8 cellular contexts compared by ENCODE assay signal in the genomic region with DNA sequence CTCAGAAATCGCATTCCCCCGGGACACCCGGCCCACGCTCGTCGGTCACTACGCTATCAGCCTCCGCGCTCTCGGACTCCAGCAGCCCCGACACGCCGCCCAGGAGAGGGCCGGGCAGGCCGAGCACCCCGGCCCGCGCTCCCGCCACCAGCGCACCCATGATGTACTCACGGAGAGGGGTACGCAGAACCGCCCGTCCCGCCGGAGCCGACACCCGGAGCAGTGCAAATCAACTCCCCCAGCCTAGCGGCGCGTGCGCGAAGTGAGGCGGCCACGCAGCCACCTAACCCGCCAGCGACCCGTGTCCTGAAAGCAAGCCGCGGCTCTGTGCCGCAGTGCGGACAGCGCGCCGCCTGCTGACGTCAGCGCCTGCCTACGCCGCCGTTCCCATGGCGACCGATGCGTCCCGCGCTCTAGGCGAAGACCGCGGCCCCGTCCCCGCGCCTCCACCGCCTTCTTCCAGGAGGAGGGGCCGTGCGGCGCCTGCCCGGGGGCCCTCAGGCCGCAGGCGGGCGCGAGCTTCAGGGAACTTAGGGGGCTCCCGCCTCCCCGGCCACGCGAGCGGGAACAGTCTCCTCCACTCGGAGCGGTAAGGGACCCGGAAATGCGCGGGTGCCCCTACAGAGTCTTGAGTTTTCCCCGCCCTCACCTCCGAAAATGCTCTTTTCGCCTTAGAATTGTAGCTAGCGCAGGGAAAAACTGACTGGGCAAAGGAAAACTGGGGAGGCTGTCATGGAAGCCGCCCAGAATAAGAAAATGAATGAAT. TPM values are rescaled to one million over a fixed set of nuclear protein-coding genes. Genes with fewer than 3 reads are reported as not detected.
A peak's percentile ranks its signal among the peaks of the same experiment; 100 is the strongest.
DNase-seq lines count a peak whose midpoint lies in the region; ATAC-seq and TF ChIP-seq lines count a peak whose summit lies in the region.

A gene (minus strand): TSS at position 329 of the 766 bp plus-strand sequence. CDS start 5,503 bp downstream, outside the sequence.

- no peaks in the 10 kb centered on the region for H3K9me3 Mint-ChIP-seq in CD4-positive, CD25-positive, alpha-beta regulatory T cell

- peaks cover 6% of the 10 kb centered on the region for H3K4me1 ChIP-seq in CD4-positive, CD25-positive, alpha-beta regulatory T cell (ENCODE audit: control insufficient read depth, insufficient read depth, low read length, poor library complexity, severe bottlenecking)
- H3K4me1 ChIP-seq in right lobe of liver: peaks cover 0 to 9% (median 0%) of the 10 kb centered on the region in 4 donors

- H3K4me3 ChIP-seq in CD4-positive, CD25-positive, alpha-beta regulatory T cell (ENCODE audit: low read depth, low read length): peak within 1 kb of the TSS; percentile 94
- peak within 1 kb of the TSS; percentile 83 to 90 (median 86) for H3K4me3 ChIP-seq in right lobe of liver

- H3K36me3 Mint-ChIP-seq in CD4-positive, CD25-positive, alpha-beta regulatory T cell: no peaks in the 10 kb centered on the region

- H3K27me3 ChIP-seq in CD4-positive, CD25-positive, alpha-beta regulatory T cell (ENCODE audit: control insufficient read depth, insufficient read depth, low read length): no peaks in the 10 kb centered on the region
- no peaks in the 10 kb centered on the region for H3K27me3 ChIP-seq in right lobe of liver

- peak; percentile 83 to 93 (median 88) for DNase-seq in CD4-positive, CD25-positive, alpha-beta regulatory T cell
- peak; percentile 98 for DNase-seq in NCI-H748 (lab: John Stamatoyannopoulos, UW; ENCODE audit: unreplicated experiment)
- DNase-seq in activated CD4-positive, alpha-beta T cell treated with anti-CD3 and anti-CD28 coated beads, Interleukin-2, amount 50 U/mL, for 24 hours (ENCODE audit: low read depth in 1 of 2, low spot score in 1 of 2): peak; percentile 77 to 87
- peak; percentile 87 to 97 for DNase-seq in dermis microvascular lymphatic vessel endothelial cell (ENCODE audit: low read depth in 2 of 2)
- DNase-seq in right lobe of liver: peak; percentile 97 to 98 (median 98)
- peak; percentile 87 to 90 for DNase-seq in stimulated activated CD4-positive, alpha-beta T cell treated with anti-CD3 and anti-CD28 coated beads, Interleukin-4, amount 100 ng/mL, for 4 hours

- 0% methylated on average over 15 of the region's 85 CpGs for WGBS in right lobe of liver (ENCODE audit: insufficient coverage, low coverage, low lambda C conversion rate, missing lambda C conversion rate)

- intact Hi-C loops in right lobe of liver (cut with DNase I): no loop called here

- peak within 1 kb of the TSS in 1 of 3 donors; percentile 92 for H3K27ac Mint-ChIP-seq in CD4-positive, CD25-positive, alpha-beta regulatory T cell

- peak within 1 kb of the TSS in 2 of 4 donors; percentile 11 to 78 for H3K4me3 Mint-ChIP-seq in CD4-positive, CD25-positive, alpha-beta regulatory T cell

- peak within 1 kb of the TSS; percentile 85 for H3K27ac ChIP-seq in CD4-positive, CD25-positive, alpha-beta regulatory T cell (ENCODE audit: insufficient read depth, low read length, poor library complexity, severe bottlenecking)
- H3K27ac ChIP-seq in right lobe of liver: peak within 1 kb of the TSS; percentile 96 to 99 (median 99)

- no peaks in the 10 kb centered on the region for H3K9me3 ChIP-seq in CD4-positive, CD25-positive, alpha-beta regulatory T cell (ENCODE audit: control insufficient read depth in 2 of 2, low read length in 2 of 2)
- no peaks in the 10 kb centered on the region for H3K9me3 ChIP-seq in right lobe of liver

- H3K36me3 ChIP-seq in CD4-positive, CD25-positive, alpha-beta regulatory T cell (ENCODE audit: control insufficient read depth, insufficient read depth, low read length): no peaks in the 10 kb centered on the region
- no peaks in the 10 kb centered on the region for H3K36me3 ChIP-seq in right lobe of liver

- peak; percentile 80 to 84 for ATAC-seq in CD4-positive, CD25-positive, alpha-beta regulatory T cell (ENCODE audit: low read depth in 2 of 2)
- peak; percentile 91 for ATAC-seq in GM19351 (IDR thresholded peaks at IDR 0.05; ENCODE audit: unreplicated experiment)
- ATAC-seq in HG03469 (IDR thresholded peaks at IDR 0.05; ENCODE audit: unreplicated experiment): peak; percentile 90
- ATAC-seq in right lobe of liver: peak; percentile 92 to 98 (median 95)

- TF ChIP-seq POLR2A in right lobe of liver (IDR thresholded peaks at IDR 0.05): peak; percentile 93

- H3K27me3 Mint-ChIP-seq in CD4-positive, CD25-positive, alpha-beta regulatory T cell: no peaks in the 10 kb centered on the region

- TF ChIP-seq CTCF in right lobe of liver (IDR thresholded peaks at IDR 0.05): peak in 3 of 4 donors; percentile 8 to 29 (median 22)

- peaks cover 5 to 15% (median 10%) of the 10 kb centered on the region in 4 donors for H3K4me1 Mint-ChIP-seq in CD4-positive, CD25-positive, alpha-beta regulatory T cell

RNA-seq across cellular contexts. Expression of the gene that starts here (rescaled TPM):
- 12.9 TPM for total RNA-seq in CD4-positive, CD25-positive, alpha-beta regulatory T cell
- polyA plus RNA-seq in CD4-positive, CD25-positive, alpha-beta regulatory T cell: 1 to 10 TPM; 1.3 to 3.4 (median 2.0) TPM
- 5.6 and 8.3 TPM in 2 replicates for total RNA-seq in dermis microvascular lymphatic vessel endothelial cell
- total RNA-seq in right lobe of liver: 1 to 10 TPM; 4.7 to 9.2 (median 8.0) TPM

Comparison
In these comparisons a context has a peak if more than half of its experiments do, and no peak if none do; other contexts are left out.
1. Peak in every context shown above with its lines: DNase-seq, ATAC-seq, H3K4me3 ChIP-seq and H3K27ac ChIP-seq.